8 cellular contexts compared by ENCODE assay signal in the genomic region with DNA sequence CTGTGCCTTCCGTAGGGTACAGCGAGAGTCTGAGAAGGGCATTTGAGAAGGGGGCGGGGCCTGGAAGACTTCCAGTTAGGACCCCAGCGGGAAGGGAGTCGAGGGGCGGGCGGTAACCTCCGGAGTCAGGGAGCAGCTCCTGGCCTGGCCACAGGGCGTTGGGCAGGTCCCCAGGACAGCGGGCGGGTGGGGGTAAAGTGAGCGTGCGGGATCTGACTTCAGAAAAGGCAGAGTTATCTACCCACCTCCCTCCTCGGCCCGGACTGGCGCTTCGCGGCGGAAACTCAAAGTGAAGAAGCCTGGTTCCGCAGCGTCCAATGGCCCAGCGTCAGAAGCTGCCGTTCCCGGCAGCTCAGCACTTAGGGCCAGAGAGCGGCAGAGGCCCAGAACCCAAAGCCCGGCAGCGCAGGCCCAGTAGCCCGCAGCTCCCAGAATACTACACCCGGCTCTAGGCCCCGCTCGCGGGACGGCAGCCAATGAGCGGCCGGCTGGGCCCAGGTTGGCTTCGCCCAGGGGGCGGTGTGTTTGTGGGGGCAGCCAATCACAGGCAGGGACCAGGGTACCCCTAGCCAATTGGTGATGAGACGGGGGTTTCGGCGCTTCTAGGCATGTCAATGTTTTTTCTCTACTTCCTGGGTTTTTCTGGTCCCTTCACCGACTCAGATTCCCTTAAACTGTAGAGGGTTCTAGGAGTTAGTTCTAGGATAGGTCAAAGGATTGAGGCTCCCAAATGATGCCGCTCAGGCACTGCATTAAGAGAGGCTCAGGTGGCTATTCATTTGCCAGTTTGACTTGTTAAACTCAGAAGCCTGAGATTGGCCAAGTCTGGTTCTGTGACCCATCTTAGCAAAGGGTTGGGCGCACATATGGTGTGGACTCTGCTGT. TPM values are rescaled to one million over a fixed set of nuclear protein-coding genes. Genes with fewer than 3 reads are reported as not detected.
DNase-seq lines count a peak whose midpoint lies in the region; ATAC-seq and TF ChIP-seq lines count a peak whose summit lies in the region.

A gene with protein sequence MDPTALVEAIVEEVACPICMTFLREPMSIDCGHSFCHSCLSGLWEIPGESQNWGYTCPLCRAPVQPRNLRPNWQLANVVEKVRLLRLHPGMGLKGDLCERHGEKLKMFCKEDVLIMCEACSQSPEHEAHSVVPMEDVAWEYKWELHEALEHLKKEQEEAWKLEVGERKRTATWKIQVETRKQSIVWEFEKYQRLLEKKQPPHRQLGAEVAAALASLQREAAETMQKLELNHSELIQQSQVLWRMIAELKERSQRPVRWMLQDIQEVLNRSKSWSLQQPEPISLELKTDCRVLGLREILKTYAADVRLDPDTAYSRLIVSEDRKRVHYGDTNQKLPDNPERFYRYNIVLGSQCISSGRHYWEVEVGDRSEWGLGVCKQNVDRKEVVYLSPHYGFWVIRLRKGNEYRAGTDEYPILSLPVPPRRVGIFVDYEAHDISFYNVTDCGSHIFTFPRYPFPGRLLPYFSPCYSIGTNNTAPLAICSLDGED (minus strand): TSS at position 450 of the 885 bp plus-strand sequence. CDS start 2,727 bp downstream, outside the sequence.

- peak; percentile 100 for ATAC-seq in HG03442 (IDR thresholded peaks at IDR 0.05; ENCODE audit: unreplicated experiment)
- ATAC-seq in right lobe of liver: peak; percentile 99 to 100 (median 99)

- H3K27me3 ChIP-seq in right lobe of liver: no peaks in the 10 kb centered on the region

- intact Hi-C loops in right lobe of liver (cut with DNase I): no loop called here

- DNase-seq in Ammon's horn (ENCODE audit: low spot score): peak; percentile 98
- peak; percentile 88 for DNase-seq in GM19238 (ENCODE audit: insufficient read length, low spot score)
- peak; percentile 98 for DNase-seq in NCI-H748 (lab: John Stamatoyannopoulos, UW; ENCODE audit: unreplicated experiment)
- DNase-seq in activated CD4-positive, alpha-beta T cell treated with anti-CD3 and anti-CD28 coated beads, Interleukin-2, amount 50 U/mL, for 48 hours: peak; percentile 93 to 94
- peak; percentile 78 to 93 for DNase-seq in dermis microvascular lymphatic vessel endothelial cell (ENCODE audit: low read depth in 2 of 2)
- peak; percentile 97 to 98 (median 98) for DNase-seq in right lobe of liver
- DNase-seq in stimulated activated CD4-positive, alpha-beta T cell treated with anti-CD3 and anti-CD28 coated beads, Interleukin-4, amount 100 ng/mL, for 4 hours: peak; percentile 92 to 94

- TF ChIP-seq CTCF in right lobe of liver (IDR thresholded peaks at IDR 0.05): peak in 3 of 4 donors; percentile 6 to 12 (median 7)

- peak within 1 kb of the TSS; percentile 77 to 80 (median 77) for H3K27ac ChIP-seq in right lobe of liver

- WGBS in right lobe of liver (ENCODE audit: insufficient coverage, low coverage, low lambda C conversion rate, missing lambda C conversion rate): 5% methylated on average over 22 of the region's 43 CpGs

- peak; percentile 90 for TF ChIP-seq POLR2A in right lobe of liver (IDR thresholded peaks at IDR 0.05)

- H3K9me3 ChIP-seq in right lobe of liver: no peaks in the 10 kb centered on the region

- peaks cover 0 to 19% (median 0%) of the 10 kb centered on the region in 4 donors for H3K4me1 ChIP-seq in right lobe of liver

- H3K36me3 ChIP-seq in right lobe of liver: peaks cover 0 to 8% (median 0%) of the 10 kb centered on the region in 4 donors

- H3K4me3 ChIP-seq in right lobe of liver: peak within 1 kb of the TSS; percentile 66 to 82 (median 76)

RNA-seq across cellular contexts. Expression of the gene that starts here (rescaled TPM):
- total RNA-seq in dermis microvascular lymphatic vessel endothelial cell (7.4 and 10.1 TPM in 2 replicates), right lobe of liver (1 to 10 TPM; 3.3 to 8.6 (median 5.8) TPM)

Comparison
In these comparisons a context has a peak if more than half of its experiments do, and no peak if none do; other contexts are left out.
1. Peak in every context shown above with its lines: DNase-seq, ATAC-seq, H3K4me3 ChIP-seq and H3K27ac ChIP-seq.